ENCODE assay signal across 6 cellular contexts in genomic region chr4:932713-933070, GRCh38. TPM values are rescaled to one million over a fixed set of nuclear protein-coding genes. Genes with fewer than 3 reads are reported as not detected.
A peak's percentile ranks its signal among the peaks of the same experiment; 100 is the strongest.
DNase-seq lines count a peak whose midpoint lies in the region; ATAC-seq and TF ChIP-seq lines count a peak whose summit lies in the region.

No MANE protein-coding gene starts in this region.

- TF ChIP-seq RAD21 in HCT116 (IDR thresholded peaks at IDR 0.05; ENCODE audit: low read depth): peak; percentile 25; the same call in 1 of the 2 replicates

- no peaks in the 10 kb centered on the region for H3K27me3 Mint-ChIP-seq in activated CD8-positive, alpha-beta T cell treated with anti-CD3 and anti-CD28 coated beads for 36 hours

- no peaks in the 10 kb centered on the region for H3K9me2 ChIP-seq in HCT116 (ENCODE audit: insufficient read depth)

- peaks cover 6 to 14% of the 10 kb centered on the region in 2 experiments; a peak in 3 of 4 replicates for H3K4me1 ChIP-seq in HCT116 (ENCODE audit: control insufficient read depth in 1 of 2, insufficient read depth in 2 of 2, low read length in 2 of 2)

- H3K9ac ChIP-seq in HCT116 (ENCODE audit: low read length): peak overlapping the region; percentile 99

- H3K4me3 ChIP-seq in HCT116 (replicated peaks in 1 of 2; ENCODE audit: low read depth in 1 of 2, low read length in 2 of 2) (peak overlapping the region; percentile 91 to 98), lower leg skin (ENCODE audit: low read depth, poor library complexity, severe bottlenecking) (peak overlapping the region; percentile 99)

- H3K79me2 ChIP-seq in HCT116 (ENCODE audit: insufficient read depth, low read length): peaks cover 54% of the 10 kb centered on the region

- no peak for DNase-seq in HCT116 (ENCODE audit: low read depth, low spot score)
- DNase-seq in activated CD8-positive, alpha-beta T cell treated with anti-CD3 and anti-CD28 coated beads for 36 hours: no peak
- DNase-seq in lower leg skin (ENCODE audit: low spot score in 2 of 2): no peak
- DNase-seq in HEK293T (ENCODE audit: extremely low spot score): no peak

- TSS peak; percentile 87 for BruUV-seq in HCT116 (replicated peaks; lab: Mats Ljungman, UMichigan)

- H3K9me3 ChIP-seq in HCT116 (ENCODE audit: control insufficient read depth in 1 of 2, insufficient read depth in 1 of 2, low read depth in 1 of 2, low read length in 2 of 2): no peaks in the 10 kb centered on the region

- RAD21 ChIA-PET in HCT116 (lab: Charles Lee; ENCODE audit: low non-redundant PET in 1 of 2, low total read pairs in 2 of 2, uncharacterized antibody in 2 of 2, unreplicated experiment in 2 of 2): no interaction called here

- peaks cover 44% of the 10 kb centered on the region for H3K4me1 Mint-ChIP-seq in activated CD8-positive, alpha-beta T cell treated with anti-CD3 and anti-CD28 coated beads for 36 hours (ENCODE audit: low read depth)

- H3K4me2 ChIP-seq in HCT116 (ENCODE audit: low read length): peak overlapping the region; percentile 100

- H2AFZ ChIP-seq in HCT116 (ENCODE audit: low read depth, low read length, poor library complexity, severe bottlenecking): peak overlapping the region; percentile 49

- no peaks in the 10 kb centered on the region for H3K27me3 ChIP-seq in HCT116 (ENCODE audit: insufficient read depth, low read length)

- H3K27ac Mint-ChIP-seq in activated CD8-positive, alpha-beta T cell treated with anti-CD3 and anti-CD28 coated beads for 36 hours: peak overlapping the region; percentile 96

- no peaks in the 10 kb centered on the region for H4K20me1 ChIP-seq in HCT116 (ENCODE audit: insufficient read depth)

- 3 to 6% methylated on average over 10 to 11 of the region's 11 CpGs for WGBS in lower leg skin, 2 donors

- peak overlapping the region; percentile 91 for H3K4me3 Mint-ChIP-seq in activated CD8-positive, alpha-beta T cell treated with anti-CD3 and anti-CD28 coated beads for 36 hours

- no peaks in the 10 kb centered on the region for H3K9me3 Mint-ChIP-seq in activated CD8-positive, alpha-beta T cell treated with anti-CD3 and anti-CD28 coated beads for 36 hours

- H3K36me3 ChIP-seq in HCT116 (ENCODE audit: control insufficient read depth in 1 of 2, insufficient read depth in 2 of 2, low read length in 2 of 2): no peaks in the 10 kb centered on the region

- TF ChIP-seq POLR2A in HCT116 (IDR thresholded peaks at IDR 0.05; ENCODE audit: borderline replicate concordance, extremely low read depth, insufficient read depth, insufficient read length) (no peak), lower leg skin (IDR thresholded peaks at IDR 0.05) (no peak)

- POLR2A ChIA-PET in HCT116 (lab: Charles Lee): interaction anchor here (1.0 kb wide), 1 partner anchor 52 kb away, joined by 4 read pairs; no protein-coding TSS in a partner anchor
- POLR2A ChIA-PET in activated CD8-positive, alpha-beta T cell treated with anti-CD3 and anti-CD28 coated beads for 36 hours (lab: Charles Lee): interaction anchor here (0.8 to 4.8 kb wide), 12 partner anchors 10 to 151 kb away, joined by 3 to 25 read pairs (median 4); no protein-coding TSS in a partner anchor
- POLR2A ChIA-PET in HEK293T (lab: Yijun Ruan, JAX): interaction anchor here (0.8 to 1.5 kb wide), 11 partner anchors 10 to 151 kb away, joined by 3 to 12 read pairs (median 5); partner anchors contain the start of genes DGKQ and IDUA

- intact Hi-C loops in HCT116 (cut with micrococcal nuclease): loop anchor here (1.0 kb wide), 1 partner anchor 53 kb away; no protein-coding TSS in a partner anchor
- intact Hi-C loops in activated CD8-positive, alpha-beta T cell treated with anti-CD3 and anti-CD28 coated beads for 36 hours (cut with micrococcal nuclease): loop anchor here (5.0 kb wide), 1 partner anchor 55 kb away; the partner anchor contains the start of gene IDUA
- intact Hi-C loops in lower leg skin (cut with DNase I; ENCODE audit: low total_unique reads): no loop called here

- H3K36me3 Mint-ChIP-seq in activated CD8-positive, alpha-beta T cell treated with anti-CD3 and anti-CD28 coated beads for 36 hours (ENCODE audit: low read depth): no peaks in the 10 kb centered on the region

- TF ChIP-seq CTCF in HCT116 (IDR thresholded peaks at IDR 0.05 in 2 of 3, conservative IDR thresholded peaks at IDR 0.05 in 1 of 3; ENCODE audit: borderline replicate concordance in 1 of 3, insufficient read depth in 1 of 3, low read depth in 2 of 3, low read length in 2 of 3): no peak; a peak in 1 of 6 replicates
- no peak for TF ChIP-seq CTCF in activated CD8-positive, alpha-beta T cell treated with anti-CD3 and anti-CD28 coated beads for 36 hours (IDR thresholded peaks at IDR 0.05)
- TF ChIP-seq CTCF in lower leg skin (IDR thresholded peaks at IDR 0.05): no peak

- ATAC-seq in HCT116 (peak; percentile 25; the same call in 1 of the 2 replicates), GM18867 (IDR thresholded peaks at IDR 0.05; ENCODE audit: unreplicated experiment) (no peak), HG02852 (IDR thresholded peaks at IDR 0.05; ENCODE audit: unreplicated experiment) (no peak)
- peak; percentile 14 for ATAC-seq in activated CD8-positive, alpha-beta T cell treated with anti-CD3 and anti-CD28 coated beads for 36 hours

- CTCF ChIA-PET in HCT116 (lab: Charles Lee): interaction anchor here (1.0 to 1.2 kb wide), 2 partner anchors 55 to 190 kb away, joined by 3 to 7 read pairs; partner anchors contain the start of gene IDUA
- CTCF ChIA-PET in activated CD8-positive, alpha-beta T cell treated with anti-CD3 and anti-CD28 coated beads for 36 hours (lab: Charles Lee): interaction anchor here (0.7 to 1.8 kb wide), 7 partner anchors 11 to 190 kb away, joined by 3 to 10 read pairs (median 4); partner anchors contain the start of gene IDUA
- CTCF ChIA-PET in HEK293T (lab: Yijun Ruan, JAX): interaction anchor here (0.9 to 1.3 kb wide), 2 partner anchors 175 to 198 kb away, joined by 3 read pairs; no protein-coding TSS in a partner anchor

- H3K27ac ChIP-seq in HCT116 (ENCODE audit: low read depth, low read length): peak overlapping the region; percentile 84

TF ChIP-seq in HCT116, 20 proteins besides CTCF, POLR2A, EP300 and RAD21 (continues in another document):
- no peak for TF ChIP-seq EGR1 (IDR thresholded peaks at IDR 0.05; ENCODE audit: low read depth)
- TF ChIP-seq JUND (IDR thresholded peaks at IDR 0.05): no peak
- no peak for TF ChIP-seq SRF (IDR thresholded peaks at IDR 0.05; ENCODE audit: low read depth)
- TF ChIP-seq MAX (IDR thresholded peaks at IDR 0.05): no peak
- no peak for TF ChIP-seq YY1 (IDR thresholded peaks at IDR 0.05; ENCODE audit: extremely low read depth, insufficient replicate concordance, low read depth, low read length)
- no peak for TF ChIP-seq EZH2 (IDR thresholded peaks at IDR 0.05)
- TF ChIP-seq ATF3 (IDR thresholded peaks at IDR 0.05): no peak
- TF ChIP-seq POLR2AphosphoS5 (IDR thresholded peaks at IDR 0.05; ENCODE audit: low read depth, low read length): no peak
- TF ChIP-seq CEBPB (IDR thresholded peaks at IDR 0.05; ENCODE audit: low read depth): no peak
- TF ChIP-seq ZNF274 (IDR thresholded peaks at IDR 0.05; ENCODE audit: low read depth, low read length): no peak

TF ChIP-seq in HEK293T, 16 proteins besides CTCF, POLR2A, EP300 and RAD21:
- TF ChIP-seq LEF1 (IDR thresholded peaks at IDR 0.05; ENCODE audit: borderline replicate concordance) (no peak), CTBP1 (IDR thresholded peaks at IDR 0.05; ENCODE audit: borderline replicate concordance) (no peak), FOXK2 (IDR thresholded peaks at IDR 0.05) (no peak), TARDBP (IDR thresholded peaks at IDR 0.05) (no peak), SP1 (IDR thresholded peaks at IDR 0.05) (no peak), PKNOX1 (IDR thresholded peaks at IDR 0.05) (no peak), L3MBTL2 (conservative IDR thresholded peaks at IDR 0.05) (no peak), ELF4 (IDR thresholded peaks at IDR 0.05) (no peak), HDGF (IDR thresholded peaks at IDR 0.05; ENCODE audit: borderline replicate concordance) (no peak), BHLHE40 (IDR thresholded peaks at IDR 0.05; ENCODE audit: borderline replicate concordance) (no peak), FOXA1 (IDR thresholded peaks at IDR 0.05) (no peak), ARNT (IDR thresholded peaks at IDR 0.05) (no peak), SUZ12 (IDR thresholded peaks at IDR 0.05) (no peak), FOXM1 (IDR thresholded peaks at IDR 0.05; ENCODE audit: borderline replicate concordance) (no peak), NFRKB (IDR thresholded peaks at IDR 0.05) (no peak), ZNF384 (IDR thresholded peaks at IDR 0.05) (no peak)

RNA-seq across cellular contexts. Expression of gene TMEM175, which starts 0.4 kb away (rescaled TPM):
- 17.5 TPM for total RNA-seq in HCT116 (2021; ENCODE audit: unreplicated experiment)
- polyA plus RNA-seq in HCT116 (2012): 19.1 and 21.9 TPM in 2 replicates
- total RNA-seq in activated CD8-positive, alpha-beta T cell treated with anti-CD3 and anti-CD28 coated beads for 36 hours: 10 to 100 TPM; 11.0 to 11.2 TPM
- 10 to 100 TPM; 17.4 to 39.1 (median 30.1) TPM for total RNA-seq in lower leg skin

RNA-seq across cellular contexts. Expression of gene GAK, which starts 0.6 kb away (rescaled TPM):
- total RNA-seq in HCT116 (2021; ENCODE audit: unreplicated experiment) (123 TPM), lower leg skin (100 to 1,000 TPM in 3 of 4 donors, 10 to 100 TPM in 1; 94.7 to 154 (median 108) TPM)
- 69.3 and 74.1 TPM in 2 replicates for polyA plus RNA-seq in HCT116 (2012)
- 100 to 1,000 TPM in 1 of 2 experiments, 10 to 100 TPM in 1; 97.8 to 102 TPM for total RNA-seq in activated CD8-positive, alpha-beta T cell treated with anti-CD3 and anti-CD28 coated beads for 36 hours

RNA-seq across cellular contexts. Expression of gene DGKQ, which starts 40.7 kb away (rescaled TPM):
- total RNA-seq in HCT116 (2021; ENCODE audit: unreplicated experiment) (22.0 TPM), lower leg skin (10 to 100 TPM; 18.4 to 30.7 (median 22.4) TPM)
- 17.8 and 20.2 TPM in 2 replicates for polyA plus RNA-seq in HCT116 (2012)
- total RNA-seq in activated CD8-positive, alpha-beta T cell treated with anti-CD3 and anti-CD28 coated beads for 36 hours: 10 to 100 TPM; 14.3 to 16.7 TPM

RNA-seq across cellular contexts. Expression of gene IDUA, which starts 54.2 kb away (rescaled TPM):
- total RNA-seq in HCT116 (2021; ENCODE audit: unreplicated experiment): 28.2 TPM
- 22.3 and 26.0 TPM in 2 replicates for polyA plus RNA-seq in HCT116 (2012)
- 1 to 10 TPM; 4.8 to 5.4 TPM for total RNA-seq in activated CD8-positive, alpha-beta T cell treated with anti-CD3 and anti-CD28 coated beads for 36 hours
- total RNA-seq in lower leg skin: 10 to 100 TPM in 2 of 4 donors, 1 to 10 TPM in 2; 6.0 to 13.4 (median 11.1) TPM

Comparison
In these comparisons a context has a peak if more than half of its experiments do, and no peak if none do; other contexts are left out.
1. ATAC-seq: peak in HCT116 (single experiment) and activated CD8-positive, alpha-beta T cell treated with anti-CD3 and anti-CD28 coated beads for 36 hours (single experiment); none in GM18867 (single experiment) and HG02852 (single experiment).